18 cellular contexts compared by ENCODE assay signal in genomic region chr5:133225671-133226152, GRCh38.
DNase-seq lines count a peak whose midpoint lies in the region; ATAC-seq, FAIRE-seq and TF ChIP-seq lines count a peak whose summit lies in the region.
"Had no signal": no experiment of that assay in that cellular context is flagged by ENCODE, and none has a peak within 500 bp of the region (broad histone marks: within the 10 kb centered on the region; RNA-seq: fewer than 3 reads in every experiment).

No MANE protein-coding gene starts in this region.

- no peak overlapping the region for H3K4me2 ChIP-seq in SK-N-SH
- H3K4me2 ChIP-seq in keratinocyte (ENCODE audit: control insufficient read depth, extremely low read depth, insufficient read depth, low read depth, low read length) = peak overlapping the region; percentile 61
- H3K4me2 ChIP-seq: GM23338 had no signal

- no peaks in the 10 kb centered on the region for H3K9me1 ChIP-seq in keratinocyte (ENCODE audit: control insufficient read depth, extremely low read depth, insufficient read depth, low read length)

- no peaks in the 10 kb centered on the region for H3K9me2 ChIP-seq in SK-N-SH

- POLR2A ChIA-PET in SK-N-SH (lab: Yijun Ruan, JAX) = no interaction called here

- CTCF ChIA-PET in SK-N-SH (lab: Yijun Ruan, JAX) = interaction anchor here (1.6 kb wide), 1 partner anchor 11 kb away, joined by 3 read pairs; no protein-coding TSS in a partner anchor

- H3K79me2 ChIP-seq in SK-N-SH (ENCODE audit: insufficient read depth) = no peaks in the 10 kb centered on the region
- H3K79me2 ChIP-seq in keratinocyte (ENCODE audit: control insufficient read depth, insufficient read depth, low read length) = no peaks in the 10 kb centered on the region

- dilution Hi-C loops in keratinocyte (cut with MboI; ENCODE audit: extremely low pct_ligation_motif_present, low sequenced_read_pairs) = no loop called here

- ATAC-seq in SK-N-SH treated with all-trans-retinoic acid at 6 μM for 48 hours (peak; percentile 58), GM18867 (IDR thresholded peaks at IDR 0.05; ENCODE audit: unreplicated experiment) (no peak)
- ATAC-seq: activated CD8-positive, alpha-beta T cell treated with anti-CD3 and anti-CD28 coated beads for 36 hours; GM12878; GM23338 had no signal

- H3K4me1 ChIP-seq in SK-N-SH (ENCODE audit: control insufficient read depth in 1 of 2, insufficient read depth in 2 of 2, low read depth in 1 of 2, low read length in 1 of 2) (peaks cover 0 to 3% of the 10 kb centered on the region in 2 experiments; a peak in 2 of 4 replicates), adipocyte (ENCODE audit: control insufficient read depth, insufficient read depth, low read length) (no peaks in the 10 kb centered on the region), keratinocyte (ENCODE audit: control insufficient read depth, extremely low read depth, insufficient read depth, low read length) (peaks cover 58% of the 10 kb centered on the region), urinary bladder (ENCODE audit: insufficient read depth) (no peaks in the 10 kb centered on the region), left ventricle myocardium inferior (peaks cover 9% of the 10 kb centered on the region)
- H3K4me1 ChIP-seq: tibial nerve had no signal

- H3K27ac ChIP-seq in SK-N-SH (ENCODE audit: low read depth in 2 of 2, low read length in 1 of 2) = no peak overlapping the region
- H3K27ac ChIP-seq in keratinocyte (ENCODE audit: control insufficient read depth, insufficient read depth, low read length) = peak overlapping the region; percentile 82
- peak overlapping the region; percentile 44 for H3K27ac ChIP-seq in urinary bladder (ENCODE audit: low read depth)
- no peak overlapping the region for H3K27ac ChIP-seq in left ventricle myocardium inferior (replicated peaks)
- H3K27ac ChIP-seq: tibial nerve had no signal

- H4K20me1 ChIP-seq in SK-N-SH (ENCODE audit: insufficient read depth) (no peaks in the 10 kb centered on the region), keratinocyte (ENCODE audit: control insufficient read depth, extremely low read depth, insufficient read depth, low read length) (no peaks in the 10 kb centered on the region)

- no peaks in the 10 kb centered on the region for H3F3A ChIP-seq in SK-N-SH (replicated peaks; ENCODE audit: insufficient read depth)

- H3K9ac ChIP-seq in SK-N-SH (no peak overlapping the region), adipocyte (ENCODE audit: low read length) (no peak overlapping the region), keratinocyte (ENCODE audit: control insufficient read depth, extremely low read depth, insufficient read depth, low read length) (peak overlapping the region; percentile 45)

- 48% methylated on average over 7 of the region's 7 CpGs for WGBS in SK-N-SH (ENCODE audit: low lambda C conversion rate)
- 39% methylated on average over 7 of the region's 7 CpGs for WGBS in urinary bladder

- DNase-seq in SK-N-SH = no peak
- peak; percentile 8 for DNase-seq in adipocyte (ENCODE audit: low read depth)
- no peak for DNase-seq in keratinocyte (ENCODE audit: low read depth, low spot score)
- DNase-seq in epidermal melanocyte (ENCODE audit: insufficient read length, low spot score) = no peak
- no peak for DNase-seq in left ventricle myocardium inferior
- DNase-seq: activated CD8-positive, alpha-beta T cell treated with anti-CD3 and anti-CD28 coated beads for 36 hours; activated effector memory CD4-positive, alpha-beta T cell treated with anti-CD3 and anti-CD28 coated beads, Interleukin-2, amount 50 U/mL, for 16 hours; NCI-H1048; NCI-H2227 treated with DMSO at 0.1 percent for 48 hours had no signal

- no peak overlapping the region for H2AFZ ChIP-seq in SK-N-SH (ENCODE audit: low read depth)
- peak overlapping the region; percentile 74 for H2AFZ ChIP-seq in keratinocyte (ENCODE audit: control insufficient read depth, low read length)
- H2AFZ ChIP-seq: GM23338 had no signal

- H3K4me3 ChIP-seq in SK-N-SH (ENCODE audit: low read depth in 2 of 2, low read length in 1 of 2) (no peak overlapping the region), adipocyte (ENCODE audit: low read length) (no peak overlapping the region), keratinocyte (ENCODE audit: control insufficient read depth in 2 of 3, extremely low read depth in 1 of 3, insufficient read depth in 2 of 3, low read depth in 1 of 3, low read length in 3 of 3) (no peak overlapping the region), urinary bladder (ENCODE audit: low read depth, low read length) (no peak overlapping the region), left ventricle myocardium inferior (no peak overlapping the region)
- H3K4me3 ChIP-seq: GM12878, GM23338, Peyer's patch, tibial nerve had no signal

- TF ChIP-seq CTCF in SK-N-SH (IDR thresholded peaks at IDR 0.05) (no peak), keratinocyte (optimal IDR thresholded peaks at IDR 0.05 in 1 of 3, IDR thresholded peaks at IDR 0.05 in 1 of 3, conservative IDR thresholded peaks at IDR 0.05 in 1 of 3; ENCODE audit: extremely low read depth in 1 of 3, insufficient read depth in 2 of 3, low read length in 3 of 3) (no peak), left ventricle myocardium inferior (IDR thresholded peaks at IDR 0.05; ENCODE audit: borderline replicate concordance) (no peak)

- TF ChIP-seq RAD21 in SK-N-SH (IDR thresholded peaks at IDR 0.05; ENCODE audit: low read length) = no peak

- H3K27me3 ChIP-seq in SK-N-SH (ENCODE audit: insufficient read depth) (no peaks in the 10 kb centered on the region), adipocyte (replicated peaks; ENCODE audit: control insufficient read depth, insufficient read depth, low read length) (peaks cover 42% of the 10 kb centered on the region), keratinocyte (ENCODE audit: control insufficient read depth, extremely low read depth, insufficient read depth, low read length) (no peaks in the 10 kb centered on the region), left ventricle myocardium inferior (ENCODE audit: low read depth) (peaks cover 12% of the 10 kb centered on the region)
- H3K27me3 ChIP-seq: Peyer's patch, tibial nerve had no signal

- no peaks in the 10 kb centered on the region for H3K36me3 ChIP-seq in SK-N-SH (replicated peaks in 1 of 2; ENCODE audit: control insufficient read depth in 1 of 2, insufficient read depth in 2 of 2, low read length in 1 of 2)
- H3K36me3 ChIP-seq in adipocyte (ENCODE audit: control insufficient read depth, insufficient read depth, low read length, severe bottlenecking) = no peaks in the 10 kb centered on the region
- H3K36me3 ChIP-seq in keratinocyte (ENCODE audit: control insufficient read depth in 2 of 2, extremely low read depth in 1 of 2, insufficient read depth in 2 of 2, low read length in 2 of 2) = no peaks in the 10 kb centered on the region
- no peaks in the 10 kb centered on the region for H3K36me3 ChIP-seq in urinary bladder (ENCODE audit: insufficient read depth)
- no peaks in the 10 kb centered on the region for H3K36me3 ChIP-seq in left ventricle myocardium inferior
- H3K36me3 ChIP-seq: Peyer's patch, tibial nerve had no signal

- peak; percentile 46 for FAIRE-seq in keratinocyte (lab: Jason Lieb, UNC)
- FAIRE-seq: A204.1, endometrium, GM12878 had no signal

- intact Hi-C loops in left ventricle myocardium inferior (cut with micrococcal nuclease) = no loop called here

- H3K9me3 ChIP-seq in SK-N-SH (no peaks in the 10 kb centered on the region), adipocyte (ENCODE audit: control insufficient read depth, low read length) (no peaks in the 10 kb centered on the region), keratinocyte (ENCODE audit: control insufficient read depth, low read depth, low read length) (no peaks in the 10 kb centered on the region), left ventricle myocardium inferior (replicated peaks) (no peaks in the 10 kb centered on the region)
- H3K9me3 ChIP-seq: Peyer's patch, tibial nerve had no signal

- no peak for TF ChIP-seq EP300 in SK-N-SH (IDR thresholded peaks at IDR 0.05; ENCODE audit: borderline replicate concordance in 1 of 2, low read depth in 1 of 2, low read length in 1 of 2)

TF ChIP-seq in SK-N-SH treated with all-trans-retinoic acid at 6 μM for 48 hours, 23 proteins besides CTCF, POLR2A, EP300 and RAD21:
- TF ChIP-seq GLIS3 (CRISPR knock-in tag; IDR thresholded peaks at IDR 0.05) = no peak
- no peak for TF ChIP-seq ESRRG (CRISPR knock-in tag; IDR thresholded peaks at IDR 0.05)
- no peak for TF ChIP-seq ZNF565 (CRISPR knock-in tag; conservative IDR thresholded peaks at IDR 0.05; ENCODE audit: low read depth)
- TF ChIP-seq CSRNP3 (CRISPR knock-in tag; IDR thresholded peaks at IDR 0.05) = no peak
- TF ChIP-seq ZNF8 (CRISPR knock-in tag; IDR thresholded peaks at IDR 0.05) = no peak
- TF ChIP-seq ZC3H10 (CRISPR knock-in tag; IDR thresholded peaks at IDR 0.05) = no peak

TF ChIP-seq in SK-N-SH, 30 proteins besides CTCF, POLR2A, EP300 and RAD21 (continues in another document):
- TF ChIP-seq TAF1 (IDR thresholded peaks at IDR 0.05; ENCODE audit: borderline replicate concordance, low read depth, low read length) (no peak), RCOR1 (IDR thresholded peaks at IDR 0.05; ENCODE audit: low read length) (no peak), CHD2 (IDR thresholded peaks at IDR 0.05; ENCODE audit: low read length, partially characterized antibody) (no peak), REST (IDR thresholded peaks at IDR 0.05; ENCODE audit: low read depth, low read length) (no peak), MEF2A (IDR thresholded peaks at IDR 0.05; ENCODE audit: borderline replicate concordance, low read depth) (no peak)

Comparison
In these comparisons a context has a peak if more than half of its experiments do, and no peak if none do; other contexts are left out.
1. H3K27ac ChIP-seq: peak in keratinocyte (single experiment) and urinary bladder (single experiment); none in SK-N-SH (0 of 2) and left ventricle myocardium inferior (single experiment).